21 cellular contexts compared by ENCODE assay signal in the genomic region with DNA sequence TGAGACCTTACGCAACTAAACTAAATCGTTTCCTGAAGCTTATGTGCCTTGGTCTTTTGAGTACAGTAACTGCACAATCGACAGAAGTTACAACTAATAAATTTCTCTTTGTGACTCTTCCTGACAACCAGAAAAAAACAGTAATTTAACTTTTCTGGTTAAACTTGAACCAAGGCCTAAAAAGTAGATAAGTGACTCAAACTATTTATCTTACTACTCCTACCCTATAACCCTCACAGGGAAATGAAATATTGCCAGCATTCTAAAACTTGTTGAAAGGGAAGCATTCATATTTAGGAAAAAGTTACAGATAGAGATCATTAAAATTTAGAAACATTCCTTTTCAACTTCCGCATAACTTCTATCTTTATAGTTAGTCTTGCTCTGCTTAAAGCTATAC.
"Had no signal": no experiment of that assay in that cellular context is flagged by ENCODE, and none has a peak within 500 bp of the region (broad histone marks: within the 10 kb centered on the region; RNA-seq: fewer than 3 reads in every experiment).

No MANE protein-coding gene starts in this region.

- H3K9me3 ChIP-seq: breast epithelium, heart right ventricle, sigmoid colon, thoracic aorta, upper lobe of left lung had no signal

- H3K27ac ChIP-seq: breast epithelium, coronary artery, epithelial cell of prostate, heart right ventricle, sigmoid colon, thoracic aorta, upper lobe of left lung had no signal

- ATAC-seq: left colon; stimulated activated naive B cell treated with anti-CD40 and anti-IgM and Interleukin-4, amounts not matched to agents 10 μg/mL and 1 μg/mL and 100 μg/mL, for 72 hours had no signal

- H3K4me1 ChIP-seq: breast epithelium, heart right ventricle, sigmoid colon, upper lobe of left lung had no signal

- H3K36me3 ChIP-seq: breast epithelium, heart right ventricle, sigmoid colon, thoracic aorta, upper lobe of left lung had no signal

- H3K4me3 ChIP-seq: breast epithelium, coronary artery, heart right ventricle, sigmoid colon, thoracic aorta, upper lobe of left lung had no signal

- DNase-seq: activated CD4-positive, alpha-beta T cell treated with anti-CD3 and anti-CD28 coated beads for 1 hour; activated CD4-positive, alpha-beta T cell treated with anti-CD3 and anti-CD28 coated beads, Interleukin-2, amount 50 U/mL, for 1 hour; activated T-cell treated with anti-CD3 and anti-CD28 coated beads, Interleukin-2, amount 50 U/mL, for 1 hour; amniotic stem cell; foreskin fibroblast; heart right ventricle; left colon; mesendoderm; naive thymus-derived CD4-positive, alpha-beta T cell; occipital lobe; retina; sigmoid colon; stimulated activated CD4-positive, alpha-beta T cell treated with anti-CD3 and anti-CD28 coated beads, Interleukin-2, amount 100 ng/mL, for 48 hours; stimulated activated CD8-positive, alpha-beta memory T cell treated with anti-CD3 and anti-CD28 coated beads, Interleukin-4, amount 100 ng/mL, for 48 hours; stimulated activated naive B cell treated with anti-CD40 and anti-IgM and Interleukin-4, amounts not matched to agents 10 μg/mL and 1 μg/mL and 100 μg/mL, for 72 hours; T-helper 1 cell; upper lobe of left lung had no signal

- H3K27me3 ChIP-seq: breast epithelium, heart right ventricle, sigmoid colon, upper lobe of left lung had no signal
